8 cellular contexts compared by ENCODE assay signal in genomic region chr12:57754411-57755193, GRCh38. TPM values are rescaled to one million over a fixed set of nuclear protein-coding genes. Genes with fewer than 3 reads are reported as not detected.
DNase-seq lines count a peak whose midpoint lies in the region; ATAC-seq and TF ChIP-seq lines count a peak whose summit lies in the region.

TSS of gene MARCHF9 (plus strand) at chr12:57755103. CDS start at chr12:57755529, 426 bp downstream.

- H3K27me3 ChIP-seq in AG04450 (ENCODE audit: control insufficient read depth, insufficient read depth, low read length) (peaks cover 15% of the 10 kb centered on the region), HL-60 (ENCODE audit: insufficient read depth, poor library complexity, severe bottlenecking) (peaks cover 3% of the 10 kb centered on the region), esophagus (ENCODE audit: control insufficient read depth in 1 of 2, insufficient read depth in 2 of 2, low read length in 2 of 2) (no peaks in the 10 kb centered on the region), stomach (no peaks in the 10 kb centered on the region)

- no peaks in the 10 kb centered on the region for H3K27me3 Mint-ChIP-seq in natural killer cell (ENCODE audit: low read depth in 2 of 2)

- intact Hi-C loops in natural killer cell (cut with micrococcal nuclease): no loop called here
- intact Hi-C loops in stomach (cut with DNase I; ENCODE audit: low total_unique reads): no loop called here

- peaks cover 0 to 14% of the 10 kb centered on the region in 2 donors for H3K36me3 ChIP-seq in esophagus (ENCODE audit: control insufficient read depth in 2 of 2, insufficient read depth in 2 of 2, low read length in 1 of 2)
- H3K36me3 ChIP-seq in stomach: peaks cover 7 to 34% (median 32%) of the 10 kb centered on the region in 4 donors

- DNase-seq in AG04450 (ENCODE audit: low read depth, low spot score) (no peak), GM19240 (ENCODE audit: insufficient read length, low spot score) (peak; percentile 64), HL-60 (ENCODE audit: low read depth in 1 of 2, low spot score in 1 of 2) (peak; percentile 63), NOMO-1 treated with dmso at 0.1 percent for 144 hours (lab: John Stamatoyannopoulos, UW; ENCODE audit: unreplicated experiment) (peak; percentile 39), activated T-cell treated with anti-CD3 and anti-CD28 coated beads for 24 hours (ENCODE audit: low read depth) (peak; percentile 79), natural killer cell (peak; percentile 48), stomach (peak; percentile 72)

- H3K36me3 Mint-ChIP-seq in natural killer cell: no peaks in the 10 kb centered on the region

- CTCF ChIA-PET in AG04450 (lab: Charles Lee): no interaction called here

- TF ChIP-seq POLR2A in stomach (IDR thresholded peaks at IDR 0.05): no peak

- no peaks in the 10 kb centered on the region for H3K9me3 Mint-ChIP-seq in natural killer cell

- H3K4me3 Mint-ChIP-seq in natural killer cell: peak within 1 kb of the TSS; percentile 97

- peaks cover 6 to 8% of the 10 kb centered on the region in 2 donors for H3K4me1 ChIP-seq in esophagus (ENCODE audit: control insufficient read depth in 2 of 2, insufficient read depth in 2 of 2, low read length in 1 of 2)
- H3K4me1 ChIP-seq in stomach: peaks cover 27 to 53% (median 47%) of the 10 kb centered on the region in 4 donors

- peaks cover 49 to 59% of the 10 kb centered on the region in 2 donors for H3K4me1 Mint-ChIP-seq in natural killer cell

- H3K27ac ChIP-seq in AG04450 (ENCODE audit: low read depth, low read length): no peak within 1 kb of the TSS
- no peak within 1 kb of the TSS for H3K27ac ChIP-seq in HL-60 (replicated peaks)
- H3K27ac ChIP-seq in esophagus (ENCODE audit: low read depth in 2 of 2, low read length in 1 of 2): peak within 1 kb of the TSS; percentile 69
- H3K27ac ChIP-seq in stomach: peak within 1 kb of the TSS; percentile 70 to 83 (median 80)

- no peak for TF ChIP-seq EP300 in stomach (IDR thresholded peaks at IDR 0.05)

- POLR2A ChIA-PET in AG04450 (lab: Yijun Ruan, JAX): interaction anchor here (0.6 to 1.0 kb wide), 2 partner anchors 18 to 172 kb away, joined by 3 read pairs; partner anchors contain the start of gene EEF1AKMT3

- H3K4me3 ChIP-seq in AG04450 (ENCODE audit: low read depth, low read length) (peak within 1 kb of the TSS; percentile 61), HL-60 (replicated peaks; ENCODE audit: insufficient read depth, low read length) (peak within 1 kb of the TSS; percentile 68), esophagus (ENCODE audit: low read depth in 1 of 2, low read length in 2 of 2) (peak within 1 kb of the TSS; percentile 56 to 76), stomach (peak within 1 kb of the TSS; percentile 66 to 88 (median 78))

- ATAC-seq in natural killer cell: peak in 1 of 3 donors; percentile 9

- H3K9me3 ChIP-seq in AG04450 (ENCODE audit: control insufficient read depth, insufficient read depth, low read length) (no peaks in the 10 kb centered on the region; the same call in 1 of the 2 replicates), esophagus (ENCODE audit: control insufficient read depth in 2 of 2, insufficient read depth in 1 of 2, low read depth in 1 of 2, low read length in 1 of 2) (no peaks in the 10 kb centered on the region), stomach (no peaks in the 10 kb centered on the region)

- no peak for TF ChIP-seq CTCF in AG04450 (IDR thresholded peaks at IDR 0.05; ENCODE audit: low read depth, low read length)
- TF ChIP-seq CTCF in HL-60 (IDR thresholded peaks at IDR 0.05; ENCODE audit: insufficient read depth, low read length): no peak
- no peak for TF ChIP-seq CTCF in natural killer cell (IDR thresholded peaks at IDR 0.05)
- peak in 1 of 7 experiments; percentile 4 for TF ChIP-seq CTCF in stomach (IDR thresholded peaks at IDR 0.05)

- H3K27ac Mint-ChIP-seq in natural killer cell: peak within 1 kb of the TSS; percentile 91 to 92

- WGBS in esophagus, 2 donors: 1% methylated on average over 29 to 41 of the region's 41 CpGs
- WGBS in stomach, 5 donors: 1 to 3% (median 1%) methylated on average over 21 to 39 of the region's 41 CpGs

RNA-seq across cellular contexts. Expression of gene MARCHF9, which starts in this region (rescaled TPM):
- polyA plus RNA-seq in AG04450 (2011; rRNA removed): 3.6 and 3.7 TPM in 2 replicates
- 3.7 and 5.2 TPM in 2 replicates for polyA minus RNA-seq in AG04450 (2011; rRNA and poly(A)+ RNA removed)
- polyA plus RNA-seq in esophagus: 10 to 100 TPM in 1 of 2 donors, 1 to 10 TPM in 1; 8.0 to 10.9 TPM
- total RNA-seq in natural killer cell: 10 to 100 TPM; 25.4 to 28.4 (median 26.0) TPM
- total RNA-seq in stomach: 10 to 100 TPM in 1 of 5 donors, 1 to 10 TPM in 4; 1.0 to 14.7 (median 8.7) TPM
- 10 to 100 TPM in 2 of 3 donors, 1 to 10 TPM in 1; 7.0 to 16.0 (median 14.7) TPM for polyA plus RNA-seq in stomach

Comparison
In these comparisons a context has a peak if more than half of its experiments do, and no peak if none do; other contexts are left out.
1. H3K27ac ChIP-seq: peak in esophagus (2 of 2) and stomach (5 of 5); none in AG04450 (single experiment) and HL-60 (single experiment).
2. Peak in every context shown above with its lines, with median percentiles within 50 percentile points of each other: H3K4me3 ChIP-seq.